1 cellular context compared by ENCODE assay signal in the genomic region with DNA sequence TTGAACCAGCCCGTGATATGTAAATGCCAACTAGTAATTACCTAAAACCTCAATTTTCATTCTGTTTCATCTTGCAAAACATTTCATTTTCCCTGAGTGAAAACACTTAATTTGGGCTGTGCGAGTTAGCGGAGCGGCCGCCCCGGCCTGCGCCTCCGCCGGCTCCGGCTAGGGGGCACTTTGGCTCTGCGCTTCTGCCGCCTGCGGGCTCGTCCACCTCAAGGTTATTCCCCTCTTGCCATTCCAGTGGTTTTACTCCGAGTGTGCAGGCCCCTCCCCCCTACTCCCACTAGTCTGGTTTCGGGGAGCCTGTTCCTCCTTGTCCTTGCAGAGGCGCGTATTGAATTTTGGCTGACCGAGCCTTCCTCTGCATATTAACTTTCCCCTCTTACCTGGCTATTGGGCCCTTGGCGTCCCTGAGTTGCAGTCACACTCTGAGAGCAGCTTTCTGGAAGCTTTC.
A peak's percentile ranks its signal among the peaks of the same experiment; 100 is the strongest.
TF ChIP-seq lines count a peak whose summit lies in the region.

No MANE protein-coding gene starts in this region.

TF ChIP-seq in K562, 482 proteins besides CTCF, POLR2A, EP300 and RAD21 (continued from another document):
- TF ChIP-seq ATF3 (IDR thresholded peaks at IDR 0.05) (peak; percentile 48), ATF3 (CRISPR knock-in tag; conservative IDR thresholded peaks at IDR 0.05) (no peak)
